ENCODE assay signal across 14 cellular contexts in genomic region chr10:120971671-120972070, GRCh38.
"Had no signal": no experiment of that assay in that cellular context is flagged by ENCODE, and none has a peak within 500 bp of the region (broad histone marks: within the 10 kb centered on the region; RNA-seq: fewer than 3 reads in every experiment).

No MANE protein-coding gene starts in this region.

- H3K9me3 Mint-ChIP-seq: activated CD4-positive, alpha-beta memory T cell treated with anti-CD3 and anti-CD28 coated beads, Interleukin-2, amount 10 ng/mL, durations not matched to agents 7 days and 5 days; natural killer cell treated with Interleukin-12 subunit alpha and Interleukin-12 subunit beta and Interleukin-15 and Interleukin-18, amount 100 ng/mL, for 72 hours had no signal

- H3K4me3 ChIP-seq: body of pancreas, spleen, testis, upper lobe of left lung had no signal

- H3K36me3 ChIP-seq: spleen, upper lobe of left lung had no signal

- H3K27me3 ChIP-seq: body of pancreas, testis, upper lobe of left lung had no signal

- H3K36me3 Mint-ChIP-seq: activated naive CD8-positive, alpha-beta T cell treated with anti-CD3 and anti-CD28 coated beads, Interleukin-2, amount 10 ng/mL, durations not matched to agents 7 days and 5 days; stimulated activated memory B cell treated with anti-CD40 and anti-IgM and Interleukin-4, amounts not matched to agents 10 μg/mL and 1 μg/mL and 100 μg/mL, for 72 hours had no signal

- H3K4me3 Mint-ChIP-seq: activated CD4-positive, alpha-beta memory T cell treated with anti-CD3 and anti-CD28 coated beads, Interleukin-2, amount 10 ng/mL, durations not matched to agents 7 days and 5 days; activated CD4-positive, alpha-beta T cell treated with anti-CD3 and anti-CD28 coated beads for 36 hours; activated naive CD8-positive, alpha-beta T cell treated with anti-CD3 and anti-CD28 coated beads, Interleukin-2, amount 10 ng/mL, durations not matched to agents 7 days and 5 days; activated T-helper 17 cell treated with anti-CD3 and anti-CD28 coated beads, Interleukin-2, amount 50 U/mL, for 72 hours; natural killer cell treated with Interleukin-12 subunit alpha and Interleukin-12 subunit beta and Interleukin-15 and Interleukin-18, amount 100 ng/mL, for 72 hours; stimulated activated memory B cell treated with anti-CD40 and anti-IgM and Interleukin-4, amounts not matched to agents 10 μg/mL and 1 μg/mL and 100 μg/mL, for 72 hours had no signal

- H3K27ac Mint-ChIP-seq: activated CD4-positive, alpha-beta memory T cell treated with anti-CD3 and anti-CD28 coated beads, Interleukin-2, amount 10 ng/mL, durations not matched to agents 7 days and 5 days; activated CD4-positive, alpha-beta T cell treated with anti-CD3 and anti-CD28 coated beads for 36 hours; activated naive CD8-positive, alpha-beta T cell treated with anti-CD3 and anti-CD28 coated beads, Interleukin-2, amount 10 ng/mL, durations not matched to agents 7 days and 5 days; activated T-helper 17 cell treated with anti-CD3 and anti-CD28 coated beads, Interleukin-2, amount 50 U/mL, for 72 hours; natural killer cell treated with Interleukin-12 subunit alpha and Interleukin-12 subunit beta and Interleukin-15 and Interleukin-18, amount 100 ng/mL, for 72 hours; stimulated activated memory B cell treated with anti-CD40 and anti-IgM and Interleukin-4, amounts not matched to agents 10 μg/mL and 1 μg/mL and 100 μg/mL, for 72 hours had no signal

- DNase-seq: activated CD4-positive, alpha-beta memory T cell treated with anti-CD3 and anti-CD28 coated beads, Interleukin-2, amount 10 ng/mL, durations not matched to agents 7 days and 5 days; activated CD4-positive, alpha-beta T cell treated with anti-CD3 and anti-CD28 coated beads for 36 hours; activated naive CD4-positive, alpha-beta T cell treated with Interleukin-2 at 50 U/mL for 16 hours; activated naive CD8-positive, alpha-beta T cell treated with anti-CD3 and anti-CD28 coated beads, Interleukin-2, amount 10 ng/mL, durations not matched to agents 7 days and 5 days; activated T-cell treated with anti-CD3 and anti-CD28 coated beads, Interleukin-2, amount 50 U/mL, for 1 hour; caudate nucleus; spleen; stimulated activated CD4-positive, alpha-beta T cell treated with anti-CD3 and anti-CD28 coated beads, Interleukin-4, amount 100 ng/mL, for 4 hours; testis; upper lobe of left lung had no signal

- H3K9me3 ChIP-seq: body of pancreas, testis had no signal

- H3K4me1 ChIP-seq: spleen, testis had no signal

- H3K4me1 Mint-ChIP-seq: activated CD4-positive, alpha-beta memory T cell treated with anti-CD3 and anti-CD28 coated beads, Interleukin-2, amount 10 ng/mL, durations not matched to agents 7 days and 5 days; activated CD4-positive, alpha-beta T cell treated with anti-CD3 and anti-CD28 coated beads for 36 hours; activated naive CD8-positive, alpha-beta T cell treated with anti-CD3 and anti-CD28 coated beads, Interleukin-2, amount 10 ng/mL, durations not matched to agents 7 days and 5 days; activated T-helper 17 cell treated with anti-CD3 and anti-CD28 coated beads, Interleukin-2, amount 50 U/mL, for 72 hours; stimulated activated memory B cell treated with anti-CD40 and anti-IgM and Interleukin-4, amounts not matched to agents 10 μg/mL and 1 μg/mL and 100 μg/mL, for 72 hours had no signal

- H3K27ac ChIP-seq: spleen, testis had no signal

- ATAC-seq: activated CD4-positive, alpha-beta T cell treated with anti-CD3 and anti-CD28 coated beads for 36 hours; activated T-helper 17 cell treated with anti-CD3 and anti-CD28 coated beads, Interleukin-2, amount 50 U/mL, for 72 hours; natural killer cell treated with Interleukin-12 subunit alpha and Interleukin-12 subunit beta and Interleukin-15 and Interleukin-18, amount 100 ng/mL, for 72 hours; stimulated activated memory B cell treated with anti-CD40 and anti-IgM and Interleukin-4, amounts not matched to agents 10 μg/mL and 1 μg/mL and 100 μg/mL, for 72 hours had no signal
